25 cellular contexts compared by ENCODE assay signal in genomic region chr3:124890573-124891190, GRCh38. TPM values are rescaled to one million over a fixed set of nuclear protein-coding genes. Genes with fewer than 3 reads are reported as not detected.
"Had no signal": no experiment of that assay in that cellular context is flagged by ENCODE, and none has a peak within 500 bp of the region (broad histone marks: within the 10 kb centered on the region; RNA-seq: fewer than 3 reads in every experiment).

No MANE protein-coding gene starts in this region.

- H3K36me3 Mint-ChIP-seq: activated CD4-positive, alpha-beta memory T cell treated with anti-CD3 and anti-CD28 coated beads for 36 hours; activated naive CD4-positive, alpha-beta T cell treated with anti-CD3 and anti-CD28 coated beads, Interleukin-2, amount 50 U/mL, for 24 hours; memory B cell; natural killer cell treated with Interleukin-12 subunit alpha and Interleukin-12 subunit beta and Interleukin-15 and Interleukin-18, amount 100 ng/mL, for 72 hours had no signal

- ATAC-seq: activated CD4-positive, alpha-beta T cell treated with anti-CD3 and anti-CD28 coated beads for 36 hours; activated T-cell treated with anti-CD3 and anti-CD28 coated beads, Interleukin-2, amount 50 U/mL, for 4 hours; body of pancreas; foreskin keratinocyte; natural killer cell treated with Interleukin-12 subunit alpha and Interleukin-12 subunit beta and Interleukin-15 and Interleukin-18, amount 100 ng/mL, for 72 hours; right lobe of liver had no signal

- DNase-seq: activated CD4-positive, alpha-beta memory T cell treated with anti-CD3 and anti-CD28 coated beads for 36 hours; activated CD4-positive, alpha-beta T cell treated with anti-CD3 and anti-CD28 coated beads for 36 hours; activated effector memory CD4-positive, alpha-beta T cell treated with Interleukin-2 at 50 U/mL for 16 hours; activated T-cell treated with anti-CD3 and anti-CD28 coated beads, Interleukin-2, amount 50 U/mL, for 4 hours; body of pancreas; effector CD4-positive, alpha-beta T cell; glutamatergic neuron; hypothalamus; left ventricle myocardium inferior; right lobe of liver; stomach; testis had no signal

- H3K36me3 ChIP-seq: left ventricle myocardium inferior, stomach had no signal

- FAIRE-seq: endothelial cell of umbilical vein, urothelium cell line had no signal

- H3K9me3 ChIP-seq: body of pancreas, left ventricle myocardium inferior, right lobe of liver, stomach, testis had no signal

- H3K27me3 ChIP-seq: body of pancreas, foreskin keratinocyte, right lobe of liver, testis had no signal

- H3K4me3 Mint-ChIP-seq: activated CD4-positive, alpha-beta memory T cell treated with anti-CD3 and anti-CD28 coated beads for 36 hours; activated CD4-positive, alpha-beta T cell treated with anti-CD3 and anti-CD28 coated beads for 36 hours; activated naive CD4-positive, alpha-beta T cell treated with anti-CD3 and anti-CD28 coated beads, Interleukin-2, amount 50 U/mL, for 24 hours; activated T-cell treated with anti-CD3 and anti-CD28 coated beads, Interleukin-2, amount 50 U/mL, for 4 hours; central memory CD8-positive, alpha-beta T cell; memory B cell; natural killer cell treated with Interleukin-12 subunit alpha and Interleukin-12 subunit beta and Interleukin-15 and Interleukin-18, amount 100 ng/mL, for 72 hours had no signal

- H3K9me3 Mint-ChIP-seq: activated CD4-positive, alpha-beta memory T cell treated with anti-CD3 and anti-CD28 coated beads for 36 hours; activated naive CD4-positive, alpha-beta T cell treated with anti-CD3 and anti-CD28 coated beads, Interleukin-2, amount 50 U/mL, for 24 hours; activated T-cell treated with anti-CD3 and anti-CD28 coated beads, Interleukin-2, amount 50 U/mL, for 4 hours; central memory CD8-positive, alpha-beta T cell; memory B cell; natural killer cell treated with Interleukin-12 subunit alpha and Interleukin-12 subunit beta and Interleukin-15 and Interleukin-18, amount 100 ng/mL, for 72 hours had no signal

- H3K4me1 Mint-ChIP-seq: activated CD4-positive, alpha-beta T cell treated with anti-CD3 and anti-CD28 coated beads for 36 hours had no signal

- H3K4me1 ChIP-seq: testis had no signal

- H3K4me3 ChIP-seq: body of pancreas, coronary artery, left ventricle myocardium inferior, right lobe of liver, stomach, testis had no signal

- H3K27ac ChIP-seq: body of pancreas, foreskin keratinocyte, left ventricle myocardium inferior, right lobe of liver, testis, VCaP had no signal

- H3K27ac Mint-ChIP-seq: activated CD4-positive, alpha-beta memory T cell treated with anti-CD3 and anti-CD28 coated beads for 36 hours; activated CD4-positive, alpha-beta T cell treated with anti-CD3 and anti-CD28 coated beads for 36 hours; activated naive CD4-positive, alpha-beta T cell treated with anti-CD3 and anti-CD28 coated beads, Interleukin-2, amount 50 U/mL, for 24 hours; memory B cell; natural killer cell treated with Interleukin-12 subunit alpha and Interleukin-12 subunit beta and Interleukin-15 and Interleukin-18, amount 100 ng/mL, for 72 hours had no signal

RNA-seq across cellular contexts. Expression of gene MUC13, which starts 43.9 kb away (rescaled TPM):
- total RNA-seq: activated CD4-positive, alpha-beta memory T cell treated with anti-CD3 and anti-CD28 coated beads for 36 hours; activated CD4-positive, alpha-beta T cell treated with anti-CD3 and anti-CD28 coated beads for 36 hours; endothelial cell of umbilical vein; foreskin keratinocyte; kidney epithelial cell; omental fat pad; pulmonary artery endothelial cell; T-helper 1 cell treated with Interleukin-12 subunit alpha and Interleukin-12 subunit beta and Interleukin-4 antibody, amounts not matched to agents 30 ng/mL and 1 ng/mL, for 36 hours had no signal
- polyA plus RNA-seq: endothelial cell of umbilical vein, foreskin keratinocyte had no signal
